ENCODE assay signal across 24 cellular contexts in genomic region chr6:53790886-53791285, GRCh38.
"Had no signal": no experiment of that assay in that cellular context is flagged by ENCODE, and none has a peak within 500 bp of the region (broad histone marks: within the 10 kb centered on the region; RNA-seq: fewer than 3 reads in every experiment).

No MANE protein-coding gene starts in this region.

- H3K27ac Mint-ChIP-seq: immature natural killer cell; naive thymus-derived CD4-positive, alpha-beta T cell; nephron progenitor cell; stimulated activated memory B cell treated with anti-CD40 and anti-IgM and Interleukin-4, amounts not matched to agents 10 μg/mL and 1 μg/mL and 100 μg/mL, for 72 hours; stimulated activated naive CD8-positive, alpha-beta T cell treated with anti-CD3 and anti-CD28 coated beads, Interleukin-15, Interleukin-2, amounts not matched to agents 100 ng/mL and 50 ng/mL, for 24 hours had no signal

- DNase-seq: dorsolateral prefrontal cortex; effector CD8-positive, alpha-beta T cell; foreskin fibroblast; glutamatergic neuron; immature natural killer cell; left colon; left ventricle myocardium superior; mammary epithelial cell; naive thymus-derived CD4-positive, alpha-beta T cell; nephron progenitor cell; psoas muscle; spleen; stimulated activated CD4-positive, alpha-beta T cell treated with anti-CD3 and anti-CD28 coated beads, Interleukin-15, amount 100 ng/mL, for 24 hours; stimulated activated CD4-positive, alpha-beta T cell treated with anti-CD3 and anti-CD28 coated beads, Interleukin-1b, Interleukin-23, amount 100 ng/mL, for 48 hours; stimulated activated CD4-positive, alpha-beta T cell treated with anti-CD3 and anti-CD28 coated beads, Interleukin-4, amount 100 ng/mL, for 24 hours; tibial artery; upper lobe of right lung had no signal

- ATAC-seq: esophagus mucosa; gastroesophageal sphincter; left colon; left ventricle myocardium superior; naive thymus-derived CD4-positive, alpha-beta T cell; psoas muscle; sciatic nerve; stimulated activated memory B cell treated with anti-CD40 and anti-IgM and Interleukin-4, amounts not matched to agents 10 μg/mL and 1 μg/mL and 100 μg/mL, for 72 hours; upper lobe of right lung had no signal

- H3K4me3 ChIP-seq: coronary artery, dorsolateral prefrontal cortex, gastroesophageal sphincter, psoas muscle, spleen, tibial artery, upper lobe of right lung, vagina had no signal

- H3K4me3 Mint-ChIP-seq: immature natural killer cell; naive thymus-derived CD4-positive, alpha-beta T cell; nephron progenitor cell; stimulated activated memory B cell treated with anti-CD40 and anti-IgM and Interleukin-4, amounts not matched to agents 10 μg/mL and 1 μg/mL and 100 μg/mL, for 72 hours; stimulated activated naive CD8-positive, alpha-beta T cell treated with anti-CD3 and anti-CD28 coated beads, Interleukin-15, Interleukin-2, amounts not matched to agents 100 ng/mL and 50 ng/mL, for 24 hours had no signal
